In the genomic region with DNA sequence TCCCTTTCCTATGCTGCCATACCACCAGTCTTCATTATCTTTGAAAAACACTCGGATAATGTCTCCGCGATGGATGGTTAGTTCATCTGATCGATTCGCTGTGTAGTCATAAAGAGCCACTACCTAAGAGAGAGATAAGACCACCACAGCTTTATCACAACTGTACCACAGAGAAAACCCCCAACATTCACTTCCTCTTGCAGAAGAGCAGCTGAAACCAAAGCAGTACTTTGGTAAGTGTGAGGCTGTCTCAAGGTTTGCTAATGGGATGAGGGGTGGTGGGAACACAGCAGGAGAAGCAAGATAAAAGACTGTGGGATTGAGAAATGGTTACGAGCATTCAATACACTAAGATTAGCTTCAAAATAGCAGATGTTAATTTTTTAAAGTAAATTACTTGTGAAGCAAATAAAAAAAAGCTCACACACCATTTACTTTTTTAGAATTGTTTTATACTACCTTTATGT, we compare ENCODE assay signal across 1 cellular context.
TF ChIP-seq lines count a peak whose summit lies in the region.

No MANE protein-coding gene starts in this region.

TF ChIP-seq in K562, 482 proteins besides CTCF, POLR2A, EP300 and RAD21 (continued from another document and continues in another):
- TF ChIP-seq ZNF395 (CRISPR knock-in tag; IDR thresholded peaks at IDR 0.05) (peak; percentile 99), NFE2 (IDR thresholded peaks at IDR 0.05; ENCODE audit: low read depth) (peak; percentile 82), CHD4 (IDR thresholded peaks at IDR 0.05; ENCODE audit: insufficient read depth, insufficient replicate concordance, low read depth, low read length, poor library complexity, severe bottlenecking) (no peak), ZNF561 (CRISPR knock-in tag; conservative IDR thresholded peaks at IDR 0.05) (no peak), CREBBP (IDR thresholded peaks at IDR 0.05; ENCODE audit: low read depth, low read length) (no peak), HDAC6 (IDR thresholded peaks at IDR 0.05; ENCODE audit: low read depth, low read length) (no peak), HINFP (tag; conservative IDR thresholded peaks at IDR 0.05; ENCODE audit: low read depth) (peak; percentile 92), DDX20 (tag; IDR thresholded peaks at IDR 0.05; ENCODE audit: low read depth) (no peak), TOE1 (IDR thresholded peaks at IDR 0.05; ENCODE audit: borderline replicate concordance) (peak; percentile 85), TOE1 (CRISPR knock-in tag; IDR thresholded peaks at IDR 0.05; ENCODE audit: borderline replicate concordance, low read depth) (no peak), SNIP1 (IDR thresholded peaks at IDR 0.05; ENCODE audit: low read depth) (no peak), GABPB1 (CRISPR knock-in tag; IDR thresholded peaks at IDR 0.05) (peak; percentile 65; the same call in 1 of the 2 replicates), LARP7 (IDR thresholded peaks at IDR 0.05) (no peak), CREB5 (CRISPR knock-in tag; IDR thresholded peaks at IDR 0.05) (peak; percentile 78; the same call in 1 of the 2 replicates), SRSF7 (optimal IDR thresholded peaks at IDR 0.05; ENCODE audit: low read depth, low read length) (no peak), MBD2 (IDR thresholded peaks at IDR 0.05; ENCODE audit: borderline replicate concordance, low read depth) (peak; percentile 97), NKRF (IDR thresholded peaks at IDR 0.05; ENCODE audit: borderline replicate concordance) (no peak), HNRNPH1 (optimal IDR thresholded peaks at IDR 0.05; ENCODE audit: low read depth, low read length) (no peak), BRCA1 (IDR thresholded peaks at IDR 0.05) (no peak), BRCA1 (CRISPR knock-in tag; IDR thresholded peaks at IDR 0.05) (no peak), SAP30 (IDR thresholded peaks at IDR 0.05; ENCODE audit: borderline replicate concordance, insufficient read depth, low read depth, low read length, poor library complexity, severe bottlenecking) (no peak), E2F8 (IDR thresholded peaks at IDR 0.05; ENCODE audit: low read depth, partially characterized antibody) (peak; percentile 65), PTTG1 (tag; IDR thresholded peaks at IDR 0.05; ENCODE audit: low read depth) (no peak; the same call in 1 of the 2 replicates), NR1H2 (CRISPR knock-in tag; IDR thresholded peaks at IDR 0.05) (no peak), NR3C1 (CRISPR knock-in tag; IDR thresholded peaks at IDR 0.05) (no peak), ZNF398 (CRISPR knock-in tag; IDR thresholded peaks at IDR 0.05) (no peak), NFE2L1 (tag; IDR thresholded peaks at IDR 0.05; ENCODE audit: borderline replicate concordance, low read depth) (no peak), THRB (CRISPR knock-in tag; conservative IDR thresholded peaks at IDR 0.05) (peak; percentile 97), PURB (CRISPR knock-in tag; IDR thresholded peaks at IDR 0.05; ENCODE audit: low read depth) (no peak), ZNF696 (CRISPR knock-in tag; conservative IDR thresholded peaks at IDR 0.05) (peak; percentile 66; the same call in 1 of the 2 replicates), ZNF347 (CRISPR knock-in tag; IDR thresholded peaks at IDR 0.05; ENCODE audit: low read depth) (0 out of 2 replicates have a peak, but pooled peaks have one; percentile 68), RBM34 (IDR thresholded peaks at IDR 0.05; ENCODE audit: borderline replicate concordance, insufficient read depth, low read length) (no peak)
- TF ChIP-seq, protein P1, sequence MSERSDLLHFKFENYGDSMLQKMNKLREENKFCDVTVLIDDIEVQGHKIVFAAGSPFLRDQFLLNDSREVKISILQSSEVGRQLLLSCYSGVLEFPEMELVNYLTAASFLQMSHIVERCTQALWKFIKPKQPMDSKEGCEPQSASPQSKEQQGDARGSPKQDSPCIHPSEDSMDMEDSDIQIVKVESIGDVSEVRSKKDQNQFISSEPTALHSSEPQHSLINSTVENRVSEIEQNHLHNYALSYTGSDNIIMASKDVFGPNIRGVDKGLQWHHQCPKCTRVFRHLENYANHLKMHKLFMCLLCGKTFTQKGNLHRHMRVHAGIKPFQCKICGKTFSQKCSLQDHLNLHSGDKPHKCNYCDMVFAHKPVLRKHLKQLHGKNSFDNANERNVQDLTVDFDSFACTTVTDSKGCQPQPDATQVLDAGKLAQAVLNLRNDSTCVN (CRISPR knock-in tag; IDR thresholded peaks at IDR 0.05), result peak; percentile 96
- TF ChIP-seq, protein P2, sequence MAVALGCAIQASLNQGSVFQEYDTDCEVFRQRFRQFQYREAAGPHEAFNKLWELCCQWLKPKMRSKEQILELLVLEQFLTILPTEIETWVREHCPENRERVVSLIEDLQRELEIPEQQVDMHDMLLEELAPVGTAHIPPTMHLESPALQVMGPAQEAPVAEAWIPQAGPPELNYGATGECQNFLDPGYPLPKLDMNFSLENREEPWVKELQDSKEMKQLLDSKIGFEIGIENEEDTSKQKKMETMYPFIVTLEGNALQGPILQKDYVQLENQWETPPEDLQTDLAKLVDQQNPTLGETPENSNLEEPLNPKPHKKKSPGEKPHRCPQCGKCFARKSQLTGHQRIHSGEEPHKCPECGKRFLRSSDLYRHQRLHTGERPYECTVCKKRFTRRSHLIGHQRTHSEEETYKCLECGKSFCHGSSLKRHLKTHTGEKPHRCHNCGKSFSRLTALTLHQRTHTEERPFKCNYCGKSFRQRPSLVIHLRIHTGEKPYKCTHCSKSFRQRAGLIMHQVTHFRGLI (CRISPR knock-in tag; IDR thresholded peaks at IDR 0.05), result peak; percentile 88; the same call in 1 of the 2 replicates
- TF ChIP-seq, protein P3, sequence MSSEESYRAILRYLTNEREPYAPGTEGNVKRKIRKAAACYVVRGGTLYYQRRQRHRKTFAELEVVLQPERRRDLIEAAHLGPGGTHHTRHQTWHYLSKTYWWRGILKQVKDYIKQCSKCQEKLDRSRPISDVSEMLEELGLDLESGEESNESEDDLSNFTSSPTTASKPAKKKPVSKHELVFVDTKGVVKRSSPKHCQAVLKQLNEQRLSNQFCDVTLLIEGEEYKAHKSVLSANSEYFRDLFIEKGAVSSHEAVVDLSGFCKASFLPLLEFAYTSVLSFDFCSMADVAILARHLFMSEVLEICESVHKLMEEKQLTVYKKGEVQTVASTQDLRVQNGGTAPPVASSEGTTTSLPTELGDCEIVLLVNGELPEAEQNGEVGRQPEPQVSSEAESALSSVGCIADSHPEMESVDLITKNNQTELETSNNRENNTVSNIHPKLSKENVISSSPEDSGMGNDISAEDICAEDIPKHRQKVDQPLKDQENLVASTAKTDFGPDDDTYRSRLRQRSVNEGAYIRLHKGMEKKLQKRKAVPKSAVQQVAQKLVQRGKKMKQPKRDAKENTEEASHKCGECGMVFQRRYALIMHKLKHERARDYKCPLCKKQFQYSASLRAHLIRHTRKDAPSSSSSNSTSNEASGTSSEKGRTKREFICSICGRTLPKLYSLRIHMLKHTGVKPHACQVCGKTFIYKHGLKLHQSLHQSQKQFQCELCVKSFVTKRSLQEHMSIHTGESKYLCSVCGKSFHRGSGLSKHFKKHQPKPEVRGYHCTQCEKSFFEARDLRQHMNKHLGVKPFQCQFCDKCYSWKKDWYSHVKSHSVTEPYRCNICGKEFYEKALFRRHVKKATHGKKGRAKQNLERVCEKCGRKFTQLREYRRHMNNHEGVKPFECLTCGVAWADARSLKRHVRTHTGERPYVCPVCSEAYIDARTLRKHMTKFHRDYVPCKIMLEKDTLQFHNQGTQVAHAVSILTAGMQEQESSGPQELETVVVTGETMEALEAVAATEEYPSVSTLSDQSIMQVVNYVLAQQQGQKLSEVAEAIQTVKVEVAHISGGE (CRISPR knock-in tag; IDR thresholded peaks at IDR 0.05), result peak in 1 of 3 experiments; percentile 89; a peak in 2 of 6 replicates
- TF ChIP-seq, protein P4, sequence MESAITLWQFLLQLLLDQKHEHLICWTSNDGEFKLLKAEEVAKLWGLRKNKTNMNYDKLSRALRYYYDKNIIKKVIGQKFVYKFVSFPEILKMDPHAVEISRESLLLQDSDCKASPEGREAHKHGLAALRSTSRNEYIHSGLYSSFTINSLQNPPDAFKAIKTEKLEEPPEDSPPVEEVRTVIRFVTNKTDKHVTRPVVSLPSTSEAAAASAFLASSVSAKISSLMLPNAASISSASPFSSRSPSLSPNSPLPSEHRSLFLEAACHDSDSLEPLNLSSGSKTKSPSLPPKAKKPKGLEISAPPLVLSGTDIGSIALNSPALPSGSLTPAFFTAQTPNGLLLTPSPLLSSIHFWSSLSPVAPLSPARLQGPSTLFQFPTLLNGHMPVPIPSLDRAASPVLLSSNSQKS (CRISPR knock-in tag; IDR thresholded peaks at IDR 0.05), result peak; percentile 20; the same call in 1 of the 2 replicates
